Comparison of ENCODE assay signal across 1 cellular context in genomic region chr7:30790391-30790790, GRCh38.
TF ChIP-seq lines count a peak whose summit lies in the region.

No MANE protein-coding gene starts in this region.

TF ChIP-seq in IMR-90, 13 proteins besides CTCF, POLR2A, EP300 and RAD21 (continued from another document):
- no peak for TF ChIP-seq ELK1 (IDR thresholded peaks at IDR 0.05; ENCODE audit: borderline replicate concordance, low read depth, low read length)
- TF ChIP-seq MAZ (IDR thresholded peaks at IDR 0.05; ENCODE audit: borderline replicate concordance, low read depth, low read length) = no peak
- no peak for TF ChIP-seq SMC3 (IDR thresholded peaks at IDR 0.05; ENCODE audit: low read depth, low read length)
